ENCODE assay signal across 17 cellular contexts in the genomic region with DNA sequence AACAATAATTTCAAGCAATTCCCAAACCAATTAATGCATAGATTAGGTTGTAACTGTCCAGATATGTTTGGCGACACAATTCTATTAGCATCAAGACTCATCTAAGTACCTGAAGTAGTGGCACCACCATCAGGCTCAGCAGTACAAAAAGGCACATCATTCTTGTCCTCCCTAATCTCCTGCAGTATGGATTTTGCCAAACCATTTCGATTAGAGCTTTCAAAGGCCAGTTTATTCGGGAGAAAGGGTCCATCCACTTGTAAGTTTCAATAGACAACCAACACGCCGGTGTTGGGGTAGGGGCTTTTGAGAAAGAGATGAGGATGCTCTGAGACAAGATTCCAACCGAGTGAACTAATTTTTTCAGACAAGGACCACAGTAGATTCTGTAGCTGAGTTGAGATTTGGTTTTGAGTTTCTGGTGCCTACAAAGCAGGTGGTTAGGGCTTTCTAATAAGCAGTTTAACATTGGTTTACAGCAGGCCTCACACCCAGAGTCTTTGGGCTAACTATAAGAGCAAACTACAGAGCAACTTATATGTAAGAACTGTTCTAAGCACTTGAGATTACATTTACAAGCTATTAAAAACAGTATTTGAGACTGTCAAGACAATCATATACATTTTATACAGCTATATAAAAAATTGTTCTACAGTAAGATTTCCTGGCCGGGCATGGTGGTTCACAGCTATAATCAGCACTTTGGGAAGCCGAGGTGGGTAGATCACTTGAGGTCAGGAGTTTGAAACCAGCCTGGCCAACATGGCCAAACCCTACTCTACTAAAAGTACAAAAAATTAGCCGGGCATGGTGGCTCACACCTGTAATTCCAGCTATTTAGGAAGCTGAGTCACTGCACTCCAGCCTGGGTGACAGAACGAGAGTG. TPM values are rescaled to one million over a fixed set of nuclear protein-coding genes. Genes with fewer than 3 reads are reported as not detected.
A peak's percentile ranks its signal among the peaks of the same experiment; 100 is the strongest.
DNase-seq lines count a peak whose midpoint lies in the region; FAIRE-seq and TF ChIP-seq lines count a peak whose summit lies in the region.
"Had no signal": no experiment of that assay in that cellular context is flagged by ENCODE, and none has a peak within 500 bp of the region (broad histone marks: within the 10 kb centered on the region; RNA-seq: fewer than 3 reads in every experiment).

No MANE protein-coding gene starts in this region.

- no peak overlapping the region for H3K27ac Mint-ChIP-seq in progenitor cell of endocrine pancreas

- CTCF ChIA-PET in A673 (lab: Charles Lee), result no interaction called here
- CTCF ChIA-PET in OCI-LY7 (lab: Charles Lee; ENCODE audit: unreplicated experiment), result no interaction called here

- H3K36me3 Mint-ChIP-seq in progenitor cell of endocrine pancreas (ENCODE audit: insufficient read depth), result peaks cover 17% of the 10 kb centered on the region

- H3K9me3 ChIP-seq in A673 (ENCODE audit: low read depth, low read length, poor library complexity, severe bottlenecking) (no peaks in the 10 kb centered on the region), OCI-LY7 (ENCODE audit: low read length) (no peaks in the 10 kb centered on the region), esophagus squamous epithelium (no peaks in the 10 kb centered on the region), spleen (no peaks in the 10 kb centered on the region)
- H3K9me3 ChIP-seq: adrenal gland, heart right ventricle, transverse colon had no signal

- POLR2A ChIA-PET in A673 (lab: Charles Lee; ENCODE audit: low non-redundant PET), result no interaction called here
- POLR2A ChIA-PET in OCI-LY7 (lab: Charles Lee), result interaction anchor here (0.9 to 2.5 kb wide), 3 partner anchors 10 to 512 kb away, joined by 3 to 19 read pairs (median 3); no protein-coding TSS in a partner anchor

- H3K4me2 ChIP-seq in OCI-LY7 (ENCODE audit: low read length), result no peak overlapping the region

- peaks cover 14% of the 10 kb centered on the region for H3K4me1 Mint-ChIP-seq in progenitor cell of endocrine pancreas (ENCODE audit: low read depth)

- BruUV-seq in A673 (replicated peaks; lab: Mats Ljungman, UMichigan) (no TSS peak), OCI-LY7 (replicated peaks; lab: Mats Ljungman, UMichigan) (no TSS peak)

- no peak overlapping the region for H3K27ac ChIP-seq in A673 (ENCODE audit: low read depth, low read length, poor library complexity, severe bottlenecking)
- H3K27ac ChIP-seq in OCI-LY7 (ENCODE audit: low read depth, low read length, poor library complexity, severe bottlenecking), result peak overlapping the region; percentile 30
- H3K27ac ChIP-seq in esophagus squamous epithelium, result no peak overlapping the region
- H3K27ac ChIP-seq in spleen, result no peak overlapping the region
- H3K27ac ChIP-seq: adrenal gland, heart right ventricle, transverse colon had no signal

- peak; percentile 11 for DNase-seq in A673 (ENCODE audit: low spot score)
- no peak for DNase-seq in GM12891 (ENCODE audit: insufficient read length, low spot score)
- no peak for DNase-seq in OCI-LY7 (ENCODE audit: low spot score)
- peak; percentile 10 for DNase-seq in bronchial epithelial cell (ENCODE audit: low read depth)
- no peak for DNase-seq in esophagus squamous epithelium (lab: John Stamatoyannopoulos, UW)
- no peak for DNase-seq in NCI-H187 treated with DMSO at 0.1 percent for 48 hours (lab: John Stamatoyannopoulos, UW)
- no peak for DNase-seq in progenitor cell of endocrine pancreas (ENCODE audit: low spot score, unreplicated experiment)
- no peak for DNase-seq in spleen
- DNase-seq: adrenal gland, DMS79 treated with DMSO at 0.1 percent for 48 hours, heart right ventricle, left colon, NCI-H510A treated with DMSO at 0.1 percent for 48 hours, posterior cingulate gyrus, Right ventricle myocardium superior, transverse colon had no signal

- H2AFZ ChIP-seq in OCI-LY7 (ENCODE audit: low read length), result no peak overlapping the region

- H3K4me3 ChIP-seq in A673 (ENCODE audit: low read depth, low read length, poor library complexity, severe bottlenecking), result no peak overlapping the region
- H3K4me3 ChIP-seq in OCI-LY7 (ENCODE audit: low read depth, low read length, poor library complexity, severe bottlenecking), result no peak overlapping the region
- no peak overlapping the region for H3K4me3 ChIP-seq in bronchial epithelial cell (ENCODE audit: low read depth, low read length)
- H3K4me3 ChIP-seq in esophagus squamous epithelium, result no peak overlapping the region
- no peak overlapping the region for H3K4me3 ChIP-seq in spleen
- H3K4me3 ChIP-seq: adrenal gland, heart right ventricle, transverse colon had no signal

- no peak for FAIRE-seq in GM12891 (lab: Jason Lieb, UNC)
- FAIRE-seq in bronchial epithelial cell (lab: Jason Lieb, UNC), result no peak

- H3K9me3 Mint-ChIP-seq in progenitor cell of endocrine pancreas (ENCODE audit: low read depth), result no peaks in the 10 kb centered on the region

- no peaks in the 10 kb centered on the region for H3K9me2 ChIP-seq in OCI-LY7 (ENCODE audit: insufficient read depth, low read length)

- H3K27me3 ChIP-seq in A673 (replicated peaks; ENCODE audit: insufficient read depth, low read depth, low read length, poor library complexity) (no peaks in the 10 kb centered on the region), bronchial epithelial cell (ENCODE audit: control insufficient read depth, insufficient read depth, low read length) (no peaks in the 10 kb centered on the region), esophagus squamous epithelium (no peaks in the 10 kb centered on the region), spleen (replicated peaks in 1 of 7) (no peaks in the 10 kb centered on the region)
- H3K27me3 ChIP-seq: adrenal gland; BLaER1 treated with 17β-estradiol and CSF1 and Interleukin-3, amounts not matched to agents 10 nM and 100 nM; heart right ventricle; transverse colon had no signal

- 75 to 81% methylated on average over 10 of the region's 10 CpGs for WGBS in esophagus squamous epithelium, 2 donors
- 85 to 94% (median 86%) methylated on average over 10 of the region's 10 CpGs for WGBS in spleen, 5 donors

- H3K4me3 Mint-ChIP-seq in progenitor cell of endocrine pancreas (ENCODE audit: low read depth), result no peak overlapping the region

- peak; percentile 55 for TF ChIP-seq POLR2A in GM12891 (IDR thresholded peaks at IDR 0.05; ENCODE audit: low read depth, low read length)
- TF ChIP-seq POLR2A in esophagus squamous epithelium (IDR thresholded peaks at IDR 0.05), result no peak
- no peak for TF ChIP-seq POLR2A in spleen (IDR thresholded peaks at IDR 0.05)

- intact Hi-C loops in A673 (cut with micrococcal nuclease; ENCODE audit: unreplicated experiment), result no loop called here
- intact Hi-C loops in OCI-LY7 (cut with micrococcal nuclease; ENCODE audit: unreplicated experiment), result loop anchor here (5.0 kb wide), 2 partner anchors 233 to 508 kb away; a partner anchor contains a TSS
- intact Hi-C loops in esophagus squamous epithelium (cut with DNase I), result no loop called here
- intact Hi-C loops in spleen (cut with DNase I; ENCODE audit: low total_unique reads), result no loop called here

- peaks cover 40% of the 10 kb centered on the region for H3K79me2 ChIP-seq in OCI-LY7 (ENCODE audit: insufficient read depth, low read depth, low read length)

- H3K27me3 Mint-ChIP-seq in progenitor cell of endocrine pancreas, result no peaks in the 10 kb centered on the region

- H4K20me1 ChIP-seq in OCI-LY7 (ENCODE audit: insufficient read depth, low read length), result peaks cover 14% of the 10 kb centered on the region

- no peak for TF ChIP-seq CTCF in A673 (conservative IDR thresholded peaks at IDR 0.05; ENCODE audit: low read depth, low read length)
- TF ChIP-seq CTCF in OCI-LY7 (conservative IDR thresholded peaks at IDR 0.05; ENCODE audit: low read length), result no peak
- TF ChIP-seq CTCF in bronchial epithelial cell (IDR thresholded peaks at IDR 0.05; ENCODE audit: insufficient read depth, low read length, severe bottlenecking), result no peak
- no peak for TF ChIP-seq CTCF in esophagus squamous epithelium (IDR thresholded peaks at IDR 0.05)
- TF ChIP-seq CTCF in progenitor cell of endocrine pancreas (IDR thresholded peaks at IDR 0.05; ENCODE audit: unreplicated experiment), result no peak
- TF ChIP-seq CTCF in spleen (IDR thresholded peaks at IDR 0.05 in 8 of 11, conservative IDR thresholded peaks at IDR 0.05 in 3 of 11), result no peak

- H3K36me3 ChIP-seq in A673 (ENCODE audit: insufficient read depth, low read length, poor library complexity, severe bottlenecking), result peaks cover 36% of the 10 kb centered on the region
- H3K36me3 ChIP-seq in OCI-LY7 (ENCODE audit: insufficient read depth, low read length), result peaks cover 55% of the 10 kb centered on the region
- H3K36me3 ChIP-seq in bronchial epithelial cell (ENCODE audit: control insufficient read depth, insufficient read depth, low read length), result peaks cover 2% of the 10 kb centered on the region
- H3K36me3 ChIP-seq in esophagus squamous epithelium, result peaks cover 9 to 36% (median 12%) of the 10 kb centered on the region in 3 donors
- peaks cover 0 to 40% (median 36%) of the 10 kb centered on the region in 6 donors for H3K36me3 ChIP-seq in spleen

- H3K4me1 ChIP-seq in A673 (ENCODE audit: insufficient read depth, low read length, poor library complexity, severe bottlenecking) (peaks cover 22% of the 10 kb centered on the region), OCI-LY7 (ENCODE audit: insufficient read depth, low read length, poor library complexity, severe bottlenecking) (peaks cover 20% of the 10 kb centered on the region), esophagus squamous epithelium (peaks cover 13 to 30% (median 16%) of the 10 kb centered on the region in 3 donors), spleen (peaks cover 26 to 36% (median 30%) of the 10 kb centered on the region in 6 donors)

TF ChIP-seq in GM12891, 5 proteins besides CTCF, POLR2A, EP300 and RAD21:
- TF ChIP-seq POU2F2 (IDR thresholded peaks at IDR 0.05; ENCODE audit: low read depth, low read length) (0 out of 2 replicates have a peak, but pooled peaks have one; percentile 27), POLR2AphosphoS5 (IDR thresholded peaks at IDR 0.05; ENCODE audit: low read depth, low read length) (no peak)

RNA-seq across cellular contexts. Expression of a gene that starts 4.5 kb away (rescaled TPM):
- total RNA-seq in A673 (2021) (31.3 and 41.5 TPM in 2 replicates), OCI-LY7 (2022) (49.3 and 58.9 TPM in 2 replicates), bronchial epithelial cell (71.3 and 116 TPM in 2 replicates), esophagus squamous epithelium (100 to 1,000 TPM in 3 of 4 donors, 10 to 100 TPM in 1; 76.0 to 344 (median 191) TPM), progenitor cell of endocrine pancreas (53.8 TPM in 2 replicates), spleen (100 to 1,000 TPM in 2 of 7 donors, 10 to 100 TPM in 5; 50.6 to 154 (median 71.7) TPM)
- polyA plus RNA-seq in GM12891 (2012; ENCODE audit: low read depth, missing spikeins), result 681 TPM
- total RNA-seq in OCI-LY7 (2014; rRNA removed; shearing (Covaris generic)), result 32.9 and 51.7 TPM in 2 replicates
- 100 to 1,000 TPM; 378 to 419 (median 399) TPM for polyA plus RNA-seq in spleen

RNA-seq across cellular contexts. Expression of a gene that starts 43.0 kb away (rescaled TPM):
- total RNA-seq in A673 (2021), result 18.3 and 20.6 TPM in 2 replicates
- polyA plus RNA-seq in GM12891 (2012; ENCODE audit: low read depth, missing spikeins), result 0.08 TPM
- 3.1 and 9.8 TPM in 2 replicates for total RNA-seq in OCI-LY7 (2014; rRNA removed; shearing (Covaris generic))
- total RNA-seq in OCI-LY7 (2022), result 21.9 and 22.9 TPM in 2 replicates
- 9.5 and 15.2 TPM in 2 replicates for total RNA-seq in bronchial epithelial cell
- 1 to 10 TPM; 2.3 to 6.0 (median 2.6) TPM for total RNA-seq in esophagus squamous epithelium
- total RNA-seq in progenitor cell of endocrine pancreas, result 2.7 and 3.7 TPM in 2 replicates
- total RNA-seq in spleen, result 1 to 10 TPM; 2.0 to 7.4 (median 4.9) TPM
- 1 to 10 TPM in 2 of 3 donors, under 1 TPM in 1; 0.78 to 1.3 (median 1.2) TPM for polyA plus RNA-seq in spleen

Comparison
In these comparisons a context has a peak if more than half of its experiments do, and no peak if none do; other contexts are left out.
1. DNase-seq: peak in A673 (single experiment) and bronchial epithelial cell (single experiment); none in GM12891 (single experiment), OCI-LY7 (single experiment), esophagus squamous epithelium (single experiment), NCI-H187 treated with DMSO at 0.1 percent for 48 hours (single experiment), progenitor cell of endocrine pancreas (single experiment) and spleen (single experiment).